ENCODE assay signal across 2 cellular contexts in the genomic region with DNA sequence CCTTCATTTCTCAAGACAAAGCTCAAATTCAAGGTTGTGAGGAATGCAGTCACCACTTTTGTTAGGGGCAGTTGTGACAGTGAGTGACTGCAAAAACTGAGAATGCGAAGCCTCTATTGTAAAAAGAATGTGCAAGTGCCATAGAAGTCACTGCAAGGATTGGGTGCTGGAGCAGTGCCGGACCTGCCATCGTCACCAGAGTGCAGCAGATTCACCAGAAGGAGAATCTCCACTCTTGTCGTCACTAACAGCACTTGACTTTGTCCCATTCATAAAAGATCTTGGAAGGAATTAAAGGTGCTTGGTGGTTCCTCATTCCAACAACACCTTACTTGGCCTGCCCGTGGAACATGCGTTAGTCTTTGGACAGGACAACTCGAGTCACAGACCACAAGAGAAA. TPM values are rescaled to one million over a fixed set of nuclear protein-coding genes. Genes with fewer than 3 reads are reported as not detected.
"Had no signal": no experiment of that assay in that cellular context is flagged by ENCODE, and none has a peak within 500 bp of the region (broad histone marks: within the 10 kb centered on the region; RNA-seq: fewer than 3 reads in every experiment).

No MANE protein-coding gene starts in this region.

RNA-seq across cellular contexts. Expression of a gene that starts 33.8 kb away (rescaled TPM):
- total RNA-seq: activated CD4-positive, alpha-beta T cell treated with anti-CD3 and anti-CD28 coated beads, Interleukin-2, amount 10 ng/mL, durations not matched to agents 24 days and 14 days; astrocyte had no signal
